26 cellular contexts compared by ENCODE assay signal in the genomic region with DNA sequence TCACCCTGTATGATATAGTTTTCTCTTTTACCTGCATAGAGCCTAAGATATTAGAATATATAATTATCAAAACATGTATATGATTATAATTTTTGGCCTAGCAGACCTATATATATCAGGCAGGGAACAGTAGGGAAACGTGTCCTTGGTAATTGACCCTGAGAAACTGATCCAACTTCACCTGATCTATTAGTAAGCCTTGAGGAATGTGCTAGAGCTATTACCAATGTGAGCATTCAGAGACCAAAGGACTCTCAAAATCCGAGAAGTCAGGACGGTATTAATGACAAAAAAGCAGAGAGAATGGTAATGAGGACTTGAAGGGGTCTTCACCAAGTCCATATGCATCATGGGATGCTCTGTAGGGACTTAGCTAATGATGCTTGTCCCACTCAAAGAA.
DNase-seq lines count a peak whose midpoint lies in the region; ATAC-seq, FAIRE-seq and TF ChIP-seq lines count a peak whose summit lies in the region.
"Had no signal": no experiment of that assay in that cellular context is flagged by ENCODE, and none has a peak within 500 bp of the region (broad histone marks: within the 10 kb centered on the region; RNA-seq: fewer than 3 reads in every experiment).

No MANE protein-coding gene starts in this region.

- H3K27me3 ChIP-seq in RWPE2 (ENCODE audit: insufficient read depth, poor library complexity, severe bottlenecking) (no peaks in the 10 kb centered on the region), parathyroid adenoma (ENCODE audit: control insufficient read depth, insufficient read depth, low read length) (no peaks in the 10 kb centered on the region)
- H3K27me3 ChIP-seq: MG63, Peyer's patch had no signal

- H3K27ac ChIP-seq in RWPE2 (ENCODE audit: poor library complexity, severe bottlenecking) (no peak overlapping the region), parathyroid adenoma (peak overlapping the region; percentile 79)
- H3K27ac ChIP-seq: C4-2B, Peyer's patch had no signal

- H3K4me3 ChIP-seq in RWPE2 (ENCODE audit: severe bottlenecking) (no peak overlapping the region), epithelial cell of esophagus (ENCODE audit: low read length) (no peak overlapping the region), parathyroid adenoma (ENCODE audit: low read depth, low read length) (no peak overlapping the region)
- H3K4me3 ChIP-seq: K562, MG63, Peyer's patch had no signal

- intact Hi-C loops in left ventricle myocardium superior (cut with micrococcal nuclease), result no loop called here

- no peak overlapping the region for H3K9ac ChIP-seq in parathyroid adenoma
- H3K9ac ChIP-seq: SK-N-SH had no signal

- no peak for FAIRE-seq in frontal cortex (lab: Jason Lieb, UNC)
- FAIRE-seq: A204.1, GM12892, K562 had no signal

- no peaks in the 10 kb centered on the region for H3K79me2 ChIP-seq in parathyroid adenoma

- H2AFZ ChIP-seq in parathyroid adenoma, result peak overlapping the region; percentile 25

- H3K4me2 ChIP-seq in parathyroid adenoma (ENCODE audit: low read length), result no peak overlapping the region
- H3K4me2 ChIP-seq: SK-N-SH had no signal

- H3K9me3 ChIP-seq in RWPE2 (ENCODE audit: severe bottlenecking), result no peaks in the 10 kb centered on the region
- no peaks in the 10 kb centered on the region for H3K9me3 ChIP-seq in parathyroid adenoma (ENCODE audit: control insufficient read depth, low read length)
- H3K9me3 ChIP-seq: Caco-2, MG63, Peyer's patch, SK-N-SH had no signal

- ATAC-seq in RWPE2 (ENCODE audit: low read depth) (peak; percentile 64), GM21717 (IDR thresholded peaks at IDR 0.05; ENCODE audit: unreplicated experiment) (no peak), left ventricle myocardium superior (no peak), HG03439 (IDR thresholded peaks at IDR 0.05; ENCODE audit: unreplicated experiment) (no peak)
- ATAC-seq: CD8-positive, alpha-beta T cell; K562 had no signal

- TF ChIP-seq CTCF in RWPE2 (IDR thresholded peaks at IDR 0.05; ENCODE audit: poor library complexity, severe bottlenecking) (no peak), epithelial cell of esophagus (IDR thresholded peaks at IDR 0.05; ENCODE audit: insufficient read depth, low read depth, low read length, missing control alignments) (no peak), parathyroid adenoma (IDR thresholded peaks at IDR 0.05) (no peak)

- H3K36me3 ChIP-seq in RWPE2 (ENCODE audit: low read depth) (no peaks in the 10 kb centered on the region), parathyroid adenoma (ENCODE audit: control insufficient read depth, insufficient read depth, low read length) (no peaks in the 10 kb centered on the region)
- H3K36me3 ChIP-seq: MG63, Peyer's patch had no signal

- peaks cover 11% of the 10 kb centered on the region for H3K4me1 ChIP-seq in RWPE2 (ENCODE audit: insufficient read depth, poor library complexity, severe bottlenecking)
- peaks cover 29% of the 10 kb centered on the region for H3K4me1 ChIP-seq in parathyroid adenoma
- H3K4me1 ChIP-seq: Caco-2, Peyer's patch had no signal

- DNase-seq in ELR (ENCODE audit: low read depth) (peak; percentile 41), RWPE2 (ENCODE audit: low spot score) (no peak), epithelial cell of esophagus (ENCODE audit: low read depth) (peak; percentile 25), frontal cortex (ENCODE audit: low spot score in 2 of 2) (no peak), left ventricle myocardium superior (no peak)
- DNase-seq: Caco-2; CD8-positive, alpha-beta T cell; DMS 273 treated with DMSO at 0.1 percent for 48 hours; DMS79; EL; H7; MG63; NCI-H1105 treated with DMSO at 0.1 percent for 48 hours; NCI-H2029; NCI-H446 treated with DMSO at 0.1 percent for 48 hours; NCI-H69; Peyer's patch; SK-N-SH; SW 1271 had no signal

Comparison
In these comparisons a context has a peak if more than half of its experiments do, and no peak if none do; other contexts are left out.
1. DNase-seq: peak in ELR (single experiment) and epithelial cell of esophagus (single experiment); none in RWPE2 (single experiment), frontal cortex (0 of 2) and left ventricle myocardium superior (single experiment).